Comparison of ENCODE assay signal across 1 cellular context in genomic region chr3:120498947-120499346, GRCh38.
TF ChIP-seq lines count a peak whose summit lies in the region.

No MANE protein-coding gene starts in this region.

TF ChIP-seq in A549, 52 proteins besides CTCF, POLR2A, EP300 and RAD21 (continued from another document):
- no peak for TF ChIP-seq BCL3 (IDR thresholded peaks at IDR 0.05)
- TF ChIP-seq SMC3 (IDR thresholded peaks at IDR 0.05) = no peak
TF ChIP-seq in A549: peak in this region for 0.
